Comparison of ENCODE assay signal across 28 cellular contexts in the genomic region with DNA sequence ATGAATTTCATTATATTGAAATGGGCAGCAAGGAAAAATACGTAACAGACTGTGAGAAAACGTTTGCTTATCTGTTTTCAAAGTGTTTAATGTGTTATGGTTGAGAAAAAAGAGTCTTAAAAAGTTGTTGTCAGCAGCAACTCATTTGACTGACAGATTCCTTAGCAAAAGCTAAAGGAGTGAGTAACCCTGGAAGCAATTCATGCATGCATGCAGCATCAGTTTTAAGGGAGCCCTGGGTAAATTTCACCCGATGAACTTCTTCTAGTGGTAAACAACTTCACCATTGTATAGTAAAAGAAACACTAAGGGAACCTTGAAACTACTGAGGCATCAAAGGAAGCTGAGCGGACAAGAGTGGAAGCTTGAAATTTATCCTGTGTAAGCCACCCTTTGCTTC.
DNase-seq lines count a peak whose midpoint lies in the region; ATAC-seq, FAIRE-seq and TF ChIP-seq lines count a peak whose summit lies in the region.
"Had no signal": no experiment of that assay in that cellular context is flagged by ENCODE, and none has a peak within 500 bp of the region (broad histone marks: within the 10 kb centered on the region; RNA-seq: fewer than 3 reads in every experiment).

No MANE protein-coding gene starts in this region.

- CTCF ChIA-PET in HepG2 (lab: Yijun Ruan, JAX; ENCODE audit: low intra/inter-chr PET ratio, low total read pairs) = no interaction called here

- no peak overlapping the region for H3K27ac Mint-ChIP-seq in nephron progenitor cell
- H3K27ac Mint-ChIP-seq: activated CD8-positive, alpha-beta memory T cell treated with anti-CD3 and anti-CD28 coated beads, Interleukin-2, amount 10 ng/mL, durations not matched to agents 7 days and 5 days; activated T-cell treated with anti-CD3 and anti-CD28 coated beads, Interleukin-2, amount 50 U/mL, for 72 hours; CD4-positive, CD25-positive, alpha-beta regulatory T cell; effector memory CD8-positive, alpha-beta T cell; natural killer cell had no signal

- no peak for TF ChIP-seq POLR2A in HepG2 (IDR thresholded peaks at IDR 0.05; ENCODE audit: insufficient read depth in 1 of 2, low read depth in 2 of 2, low read length in 2 of 2)

- H3K4me1 ChIP-seq in mesodermal cell (ENCODE audit: control insufficient read depth, insufficient read depth, low read length, poor library complexity, severe bottlenecking) (no peaks in the 10 kb centered on the region), HepG2 (ENCODE audit: insufficient read depth, low read length) (no peaks in the 10 kb centered on the region)
- H3K4me1 ChIP-seq: adrenal gland, esophagus muscularis mucosa, pancreas, spleen, upper lobe of right lung had no signal

- H3K36me3 ChIP-seq in mesodermal cell (ENCODE audit: control insufficient read depth, insufficient read depth, low read length) (no peaks in the 10 kb centered on the region), HepG2 (replicated peaks in 1 of 2; ENCODE audit: control insufficient read depth in 1 of 2, insufficient read depth in 2 of 2, low read length in 2 of 2) (no peaks in the 10 kb centered on the region)
- H3K36me3 ChIP-seq: adrenal gland, esophagus muscularis mucosa, pancreas, spleen, upper lobe of right lung had no signal

- H3K9me3 ChIP-seq in mesodermal cell (ENCODE audit: control insufficient read depth, low read length) (no peaks in the 10 kb centered on the region), HepG2 (ENCODE audit: low read length) (no peaks in the 10 kb centered on the region)
- H3K9me3 ChIP-seq: adrenal gland, esophagus muscularis mucosa, pancreas, upper lobe of right lung had no signal

- BruUV-seq in HepG2 (replicated peaks; lab: Mats Ljungman, UMichigan) = no TSS peak

- H3K4me3 ChIP-seq in epithelial cell of proximal tubule (ENCODE audit: low read depth, low read length) (no peak overlapping the region), mesodermal cell (ENCODE audit: extremely low read depth, insufficient read depth, low read length, poor library complexity, severe bottlenecking) (no peak overlapping the region), HepG2 (replicated peaks in 1 of 3; ENCODE audit: insufficient read depth in 1 of 3, low read depth in 2 of 3, low read length in 3 of 3) (no peak overlapping the region)
- H3K4me3 ChIP-seq: adrenal gland, coronary artery, esophagus muscularis mucosa, pancreas, PC-9, spleen, upper lobe of right lung had no signal

- no peak overlapping the region for H3K4me2 ChIP-seq in HepG2 (ENCODE audit: low read depth, low read length)
- H3K4me2 ChIP-seq: PC-9 had no signal

- 68 to 88% methylated on average over 2 of the region's 4 CpGs for WGBS in mesodermal cell (ENCODE audit: insufficient coverage in 2 of 2), 2 experiments
- WGBS in HepG2 (ENCODE audit: low lambda C conversion rate) = 2% methylated on average over 4 of the region's 4 CpGs

- no peak overlapping the region for H3K4me3 Mint-ChIP-seq in nephron progenitor cell
- H3K4me3 Mint-ChIP-seq: activated CD8-positive, alpha-beta memory T cell treated with anti-CD3 and anti-CD28 coated beads, Interleukin-2, amount 10 ng/mL, durations not matched to agents 7 days and 5 days; activated T-cell treated with anti-CD3 and anti-CD28 coated beads, Interleukin-2, amount 50 U/mL, for 72 hours; CD4-positive, CD25-positive, alpha-beta regulatory T cell; effector memory CD8-positive, alpha-beta T cell; natural killer cell had no signal

- no peaks in the 10 kb centered on the region for H3K27me3 ChIP-seq in HepG2 (ENCODE audit: control insufficient read depth in 1 of 2, insufficient read depth in 2 of 2, low read length in 2 of 2)
- H3K27me3 ChIP-seq: adrenal gland, esophagus muscularis mucosa, pancreas, spleen, upper lobe of right lung had no signal

- no peaks in the 10 kb centered on the region for H3K27me3 Mint-ChIP-seq in nephron progenitor cell (ENCODE audit: low read depth, poor library complexity)
- H3K27me3 Mint-ChIP-seq: activated CD8-positive, alpha-beta memory T cell treated with anti-CD3 and anti-CD28 coated beads, Interleukin-2, amount 10 ng/mL, durations not matched to agents 7 days and 5 days; CD4-positive, CD25-positive, alpha-beta regulatory T cell; effector memory CD8-positive, alpha-beta T cell had no signal

- H4K20me1 ChIP-seq in HepG2 (ENCODE audit: insufficient read depth, low read length) = no peaks in the 10 kb centered on the region

- no peak overlapping the region for H3K9ac ChIP-seq in HepG2 (ENCODE audit: insufficient read depth, low read depth, low read length)

- no peaks in the 10 kb centered on the region for H3K79me2 ChIP-seq in HepG2 (ENCODE audit: insufficient read depth, low read length)

- no peak overlapping the region for H2AFZ ChIP-seq in HepG2 (ENCODE audit: low read length)
- H2AFZ ChIP-seq: PC-9 had no signal

- no peaks in the 10 kb centered on the region for H3K9me3 Mint-ChIP-seq in nephron progenitor cell

- H3K27ac ChIP-seq in mesodermal cell (ENCODE audit: low read depth, low read length, severe bottlenecking) (peak overlapping the region; percentile 48), HepG2 (ENCODE audit: extremely low read length, insufficient read depth, low read length) (no peak overlapping the region)
- H3K27ac ChIP-seq: adrenal gland, coronary artery, esophagus muscularis mucosa, HL-60, pancreas, PC-9, spleen, upper lobe of right lung had no signal

- intact Hi-C loops in HepG2 (cut with micrococcal nuclease; ENCODE audit: unreplicated experiment) = no loop called here

- POLR2A ChIA-PET in HepG2 (lab: Yijun Ruan, JAX) = no interaction called here

- no peak for TF ChIP-seq RAD21 in HepG2 (CRISPR knock-in tag; IDR thresholded peaks at IDR 0.05)

- in situ Hi-C loops in HepG2 (cut with HindIII; ENCODE audit: extremely low pct_ligation_motif_present, low pct_unique_long_range_greater_than_20kb) = no loop called here

- TF ChIP-seq CTCF in epithelial cell of proximal tubule (conservative IDR thresholded peaks at IDR 0.05; ENCODE audit: low read depth, low read length) = no peak
- no peak for TF ChIP-seq CTCF in nephron progenitor cell (IDR thresholded peaks at IDR 0.05)
- TF ChIP-seq CTCF in HepG2 (CRISPR knock-in tag; IDR thresholded peaks at IDR 0.05) = no peak

- no peak for ATAC-seq in HepG2
- ATAC-seq: activated CD8-positive, alpha-beta memory T cell treated with anti-CD3 and anti-CD28 coated beads, Interleukin-2, amount 10 ng/mL, durations not matched to agents 7 days and 5 days; activated T-cell treated with anti-CD3 and anti-CD28 coated beads, Interleukin-2, amount 50 U/mL, for 72 hours; effector memory CD8-positive, alpha-beta T cell; natural killer cell; pancreas; right cardiac atrium; upper lobe of right lung had no signal

- TF ChIP-seq EP300 in HepG2 (IDR thresholded peaks at IDR 0.05; ENCODE audit: low read depth in 2 of 2, low read length in 2 of 2) (no peak), HepG2 (CRISPR knock-in tag; IDR thresholded peaks at IDR 0.05; ENCODE audit: borderline replicate concordance) (no peak)

- DNase-seq in amniotic epithelial cell (ENCODE audit: low read depth) (peak; percentile 48), epithelial cell of proximal tubule (ENCODE audit: low read depth) (peak; percentile 94), CD1c-positive myeloid dendritic cell (ENCODE audit: extremely low spot score) (no peak), 8988T (no peak), nephron progenitor cell (no peak), HepG2 (ENCODE audit: low spot score) (no peak)
- DNase-seq: activated CD8-positive, alpha-beta memory T cell treated with anti-CD3 and anti-CD28 coated beads, Interleukin-2, amount 10 ng/mL, durations not matched to agents 7 days and 5 days; activated naive CD4-positive, alpha-beta T cell treated with Interleukin-2 at 50 U/mL for 16 hours; activated T-cell treated with anti-CD3 and anti-CD28 coated beads, Interleukin-2, amount 50 U/mL, for 72 hours; adrenal gland; CD4-positive, CD25-positive, alpha-beta regulatory T cell; DND-41; effector memory CD8-positive, alpha-beta T cell; natural killer cell; NCI-H1092; NCI-H1694 treated with DMSO at 0.1 percent for 48 hours; NCI-H524 treated with DMSO at 0.1 percent for 48 hours; pancreas; PC-9; right cardiac atrium; Right ventricle myocardium superior; spleen; upper lobe of right lung had no signal

- peaks cover 3% of the 10 kb centered on the region for H3K4me1 Mint-ChIP-seq in nephron progenitor cell
- H3K4me1 Mint-ChIP-seq: activated CD8-positive, alpha-beta memory T cell treated with anti-CD3 and anti-CD28 coated beads, Interleukin-2, amount 10 ng/mL, durations not matched to agents 7 days and 5 days; CD4-positive, CD25-positive, alpha-beta regulatory T cell; natural killer cell had no signal

- FAIRE-seq in HepG2 (lab: Jason Lieb, UNC) = no peak
- FAIRE-seq: islet of Langerhans, pancreas had no signal

- no peaks in the 10 kb centered on the region for H3K36me3 Mint-ChIP-seq in nephron progenitor cell (ENCODE audit: low read depth)
- H3K36me3 Mint-ChIP-seq: activated CD8-positive, alpha-beta memory T cell treated with anti-CD3 and anti-CD28 coated beads, Interleukin-2, amount 10 ng/mL, durations not matched to agents 7 days and 5 days; CD4-positive, CD25-positive, alpha-beta regulatory T cell; natural killer cell had no signal

TF ChIP-seq in HepG2, 621 proteins besides CTCF, POLR2A, EP300 and RAD21 (continues in another document):
- TF ChIP-seq POGK (CRISPR knock-in tag; conservative IDR thresholded peaks at IDR 0.05) = no peak
- no peak for TF ChIP-seq EEA1 (CRISPR knock-in tag; IDR thresholded peaks at IDR 0.05; ENCODE audit: borderline replicate concordance)
- no peak for TF ChIP-seq MLLT10 (CRISPR knock-in tag; IDR thresholded peaks at IDR 0.05)

Comparison
In these comparisons a context has a peak if more than half of its experiments do, and no peak if none do; other contexts are left out.
1. DNase-seq: peak in amniotic epithelial cell (single experiment) and epithelial cell of proximal tubule (single experiment); none in CD1c-positive myeloid dendritic cell (single experiment), 8988T (single experiment), nephron progenitor cell (single experiment) and HepG2 (single experiment).